In genomic region chr14:93112891-93113677, GRCh38 we compare ENCODE assay signal across 8 cellular contexts. TPM values are rescaled to one million over a fixed set of nuclear protein-coding genes. Genes with fewer than 3 reads are reported as not detected.
DNase-seq lines count a peak whose midpoint lies in the region; ATAC-seq and TF ChIP-seq lines count a peak whose summit lies in the region.

No MANE protein-coding gene starts in this region.

- intact Hi-C loops in mucosa of descending colon (cut with DNase I, micrococcal nuclease), result loop anchor here in 1 of 2 donors (2.0 kb wide), 1 partner anchor 26 kb away; no protein-coding TSS in a partner anchor

- TF ChIP-seq CTCF in epithelial cell of esophagus (IDR thresholded peaks at IDR 0.05; ENCODE audit: insufficient read depth, low read depth, low read length, missing control alignments) (peak; percentile 72), mucosa of descending colon (IDR thresholded peaks at IDR 0.05) (peak; percentile 55)

- peak; percentile 63 for DNase-seq in Caki2 (ENCODE audit: low read depth)
- peak; percentile 76 for DNase-seq in NOMO-1 treated with DMSO at 0.1 percent for 48 hours (lab: John Stamatoyannopoulos, UW; ENCODE audit: unreplicated experiment)
- DNase-seq in activated CD8-positive, alpha-beta memory T cell treated with anti-CD3 and anti-CD28 coated beads, Interleukin-2, amount 50 U/mL, for 4 hours, result peak; percentile 77
- DNase-seq in epithelial cell of esophagus (ENCODE audit: low read depth), result peak; percentile 90
- peak in 2 of 3 donors; percentile 80 to 98 for DNase-seq in mucosa of descending colon
- DNase-seq in stimulated activated CD8-positive, alpha-beta memory T cell treated with anti-CD3 and anti-CD28 coated beads, Interleukin-4, amount 100 ng/mL, for 1 hour (ENCODE audit: low read depth in 2 of 2, low spot score in 1 of 2), result peak; percentile 63 to 66

- H3K36me3 ChIP-seq in mucosa of descending colon (ENCODE audit: low read depth), result no peaks in the 10 kb centered on the region

- peak; percentile 25 for ATAC-seq in HG03558 (IDR thresholded peaks at IDR 0.05; ENCODE audit: extremely low read depth, unreplicated experiment)
- ATAC-seq in mucosa of descending colon, result peak; percentile 46
- no peak for ATAC-seq in GM18868 (IDR thresholded peaks at IDR 0.05; ENCODE audit: unreplicated experiment)

- H3K4me1 ChIP-seq in mucosa of descending colon (ENCODE audit: low read depth), result peaks cover 17% of the 10 kb centered on the region

- H3K9me3 ChIP-seq in mucosa of descending colon, result no peaks in the 10 kb centered on the region

- in situ Hi-C loops in Caki2 (cut with HindIII; ENCODE audit: low pct_unique_long_range_greater_than_20kb, low sequenced_read_pairs), result no loop called here

- H3K4me3 ChIP-seq in epithelial cell of esophagus (ENCODE audit: low read length) (peak overlapping the region; percentile 70), mucosa of descending colon (no peak overlapping the region)

RNA-seq across cellular contexts. Expression of gene ITPK1, which starts 2.6 kb away (rescaled TPM):
- total RNA-seq in Caki2 (2014; rRNA removed; shearing (Covaris generic); ENCODE audit: low replicate concordance), result 14.0 and 53.2 TPM in 2 replicates
- 100 to 1,000 TPM; 134 to 165 (median 152) TPM for total RNA-seq in mucosa of descending colon
